In the genomic region with DNA sequence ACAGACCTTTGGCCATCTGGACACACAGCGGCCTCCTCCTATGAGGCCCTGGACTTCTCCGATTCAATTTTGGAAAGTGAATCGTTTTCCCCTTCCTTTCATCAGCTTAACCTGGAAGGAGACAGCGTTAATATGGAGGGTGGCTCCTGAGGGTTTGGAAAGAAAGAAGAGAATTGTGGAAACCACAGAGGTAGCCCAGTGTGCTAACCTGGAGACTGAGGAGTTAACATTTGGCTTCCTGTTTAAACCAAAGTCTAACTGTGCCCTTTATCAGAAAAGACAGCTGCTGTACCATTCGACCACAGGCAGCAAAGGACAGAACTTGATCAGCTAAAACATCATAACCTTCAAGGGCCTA, we compare ENCODE assay signal across 8 cellular contexts. TPM values are rescaled to one million over a fixed set of nuclear protein-coding genes. Genes with fewer than 3 reads are reported as not detected.
DNase-seq lines count a peak whose midpoint lies in the region; ATAC-seq, FAIRE-seq and TF ChIP-seq lines count a peak whose summit lies in the region.

No MANE protein-coding gene starts in this region.

- no peak for FAIRE-seq in D721Med (lab: Jason Lieb, UNC)

- H3K9ac ChIP-seq in BLaER1: peak overlapping the region; percentile 89

- H3K4me3 ChIP-seq in BLaER1: peak overlapping the region; percentile 83
- H3K4me3 ChIP-seq in heart left ventricle: peak overlapping the region; percentile 53 to 98 (median 84)

- H3K4me1 ChIP-seq in BLaER1 (peaks cover 15% of the 10 kb centered on the region), heart left ventricle (peaks cover 0 to 17% (median 7%) of the 10 kb centered on the region in 12 donors)

- POLR2A ChIA-PET in WTC11 (lab: Charles Lee): interaction anchor here (1.0 to 1.5 kb wide), 2 partner anchors 84 to 297 kb away, joined by 3 to 4 read pairs; partner anchors contain the start of genes KIF27 and UBQLN1

- WGBS in heart left ventricle, 4 donors: 2 to 7% (median 6%) methylated on average over 5 of the region's 5 CpGs

- no peak overlapping the region for H3K27ac Mint-ChIP-seq in WTC11

- intact Hi-C loops in heart left ventricle (cut with DNase I): loop anchor here in 9 of 10 donors (2.0 to 10.0 kb wide), 7 partner anchors 81 to 301 kb away; partner anchors contain the start of genes UBQLN1 (in 4 of the 9) and KIF27 (in 1 of the 9)
- intact Hi-C loops in sciatic nerve (cut with DNase I): no loop called here

- H3K27ac ChIP-seq in BLaER1 (peak overlapping the region; percentile 98), heart left ventricle (peak overlapping the region; percentile 75 to 95 (median 90))

- H3K27me3 Mint-ChIP-seq in WTC11 (ENCODE audit: low read depth): peaks cover 8% of the 10 kb centered on the region

- H4K20me1 ChIP-seq in BLaER1: no peaks in the 10 kb centered on the region

- H3K4me1 Mint-ChIP-seq in WTC11: peaks cover 17% of the 10 kb centered on the region

- H3K4me3 Mint-ChIP-seq in WTC11: peak overlapping the region; percentile 80

- ATAC-seq in GM19324 (IDR thresholded peaks at IDR 0.05; ENCODE audit: low FRiP score, unreplicated experiment) (peak; percentile 21), HG03378 (IDR thresholded peaks at IDR 0.05; ENCODE audit: unreplicated experiment) (peak; percentile 35), WTC11 (no peak; the same call in 1 of the 2 replicates), heart left ventricle (peak in 1 of 4 donors; percentile 5), sciatic nerve (peak; percentile 11)

- H3K4me2 ChIP-seq in BLaER1: peak overlapping the region; percentile 86

- no peaks in the 10 kb centered on the region for H3K9me3 Mint-ChIP-seq in WTC11

- H3K27me3 ChIP-seq in BLaER1 (no peaks in the 10 kb centered on the region), heart left ventricle (peaks cover 0 to 4% (median 0%) of the 10 kb centered on the region in 9 donors)

- DNase-seq in WTC11 (ENCODE audit: low spot score) (no peak), heart left ventricle (no peak), sciatic nerve (ENCODE audit: low spot score) (no peak), D721Med (ENCODE audit: insufficient read length, low spot score) (no peak), dedifferentiated amniotic fluid mesenchymal stem cell (ENCODE audit: extremely low spot score) (no peak)

- TF ChIP-seq POLR2A in heart left ventricle (IDR thresholded peaks at IDR 0.05): no peak

- TF ChIP-seq CTCF in WTC11 (IDR thresholded peaks at IDR 0.05) (no peak), heart left ventricle (IDR thresholded peaks at IDR 0.05) (no peak), D721Med (IDR thresholded peaks at IDR 0.05; ENCODE audit: insufficient read depth, missing control alignments) (no peak)

- CTCF ChIA-PET in WTC11 (lab: Charles Lee): interaction anchor here (0.7 to 2.1 kb wide), 5 partner anchors 21 to 404 kb away, joined by 3 to 15 read pairs (median 4); no protein-coding TSS in a partner anchor

- H3K36me3 ChIP-seq in BLaER1 (peaks cover 22% of the 10 kb centered on the region), heart left ventricle (peaks cover 0 to 24% (median 4%) of the 10 kb centered on the region in 9 donors)

- H3K36me3 Mint-ChIP-seq in WTC11: no peaks in the 10 kb centered on the region

- H3K9me3 ChIP-seq in BLaER1 (no peaks in the 10 kb centered on the region), heart left ventricle (no peaks in the 10 kb centered on the region)

TF ChIP-seq in WTC11, 78 proteins besides CTCF, POLR2A, EP300 and RAD21 (continues in another document):
- TF ChIP-seq ZNF317 (CRISPR knock-in tag; IDR thresholded peaks at IDR 0.05; ENCODE audit: borderline replicate concordance, low read depth) (no peak), FOXP1 (CRISPR knock-in tag; IDR thresholded peaks at IDR 0.05; ENCODE audit: borderline replicate concordance) (no peak), KAT7 (CRISPR knock-in tag; IDR thresholded peaks at IDR 0.05; ENCODE audit: borderline replicate concordance) (no peak), MXD4 (CRISPR knock-in tag; IDR thresholded peaks at IDR 0.05; ENCODE audit: borderline replicate concordance) (no peak), HMGA2 (CRISPR knock-in tag; IDR thresholded peaks at IDR 0.05) (no peak), RORB (CRISPR knock-in tag; IDR thresholded peaks at IDR 0.05) (no peak), E2F5 (CRISPR knock-in tag; IDR thresholded peaks at IDR 0.05) (no peak), TEAD1 (CRISPR knock-in tag; IDR thresholded peaks at IDR 0.05) (no peak), ZNF532 (CRISPR knock-in tag; IDR thresholded peaks at IDR 0.05; ENCODE audit: borderline replicate concordance) (no peak), OVOL2 (CRISPR knock-in tag; IDR thresholded peaks at IDR 0.05; ENCODE audit: borderline replicate concordance) (no peak), FOXK1 (CRISPR knock-in tag; IDR thresholded peaks at IDR 0.05) (no peak)
- TF ChIP-seq, protein P1, sequence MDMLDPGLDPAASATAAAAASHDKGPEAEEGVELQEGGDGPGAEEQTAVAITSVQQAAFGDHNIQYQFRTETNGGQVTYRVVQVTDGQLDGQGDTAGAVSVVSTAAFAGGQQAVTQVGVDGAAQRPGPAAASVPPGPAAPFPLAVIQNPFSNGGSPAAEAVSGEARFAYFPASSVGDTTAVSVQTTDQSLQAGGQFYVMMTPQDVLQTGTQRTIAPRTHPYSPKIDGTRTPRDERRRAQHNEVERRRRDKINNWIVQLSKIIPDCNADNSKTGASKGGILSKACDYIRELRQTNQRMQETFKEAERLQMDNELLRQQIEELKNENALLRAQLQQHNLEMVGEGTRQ (CRISPR knock-in tag; IDR thresholded peaks at IDR 0.05): no peak
- TF ChIP-seq, protein P2, sequence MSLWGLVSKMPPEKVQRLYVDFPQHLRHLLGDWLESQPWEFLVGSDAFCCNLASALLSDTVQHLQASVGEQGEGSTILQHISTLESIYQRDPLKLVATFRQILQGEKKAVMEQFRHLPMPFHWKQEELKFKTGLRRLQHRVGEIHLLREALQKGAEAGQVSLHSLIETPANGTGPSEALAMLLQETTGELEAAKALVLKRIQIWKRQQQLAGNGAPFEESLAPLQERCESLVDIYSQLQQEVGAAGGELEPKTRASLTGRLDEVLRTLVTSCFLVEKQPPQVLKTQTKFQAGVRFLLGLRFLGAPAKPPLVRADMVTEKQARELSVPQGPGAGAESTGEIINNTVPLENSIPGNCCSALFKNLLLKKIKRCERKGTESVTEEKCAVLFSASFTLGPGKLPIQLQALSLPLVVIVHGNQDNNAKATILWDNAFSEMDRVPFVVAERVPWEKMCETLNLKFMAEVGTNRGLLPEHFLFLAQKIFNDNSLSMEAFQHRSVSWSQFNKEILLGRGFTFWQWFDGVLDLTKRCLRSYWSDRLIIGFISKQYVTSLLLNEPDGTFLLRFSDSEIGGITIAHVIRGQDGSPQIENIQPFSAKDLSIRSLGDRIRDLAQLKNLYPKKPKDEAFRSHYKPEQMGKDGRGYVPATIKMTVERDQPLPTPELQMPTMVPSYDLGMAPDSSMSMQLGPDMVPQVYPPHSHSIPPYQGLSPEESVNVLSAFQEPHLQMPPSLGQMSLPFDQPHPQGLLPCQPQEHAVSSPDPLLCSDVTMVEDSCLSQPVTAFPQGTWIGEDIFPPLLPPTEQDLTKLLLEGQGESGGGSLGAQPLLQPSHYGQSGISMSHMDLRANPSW (CRISPR knock-in tag; conservative IDR thresholded peaks at IDR 0.05; ENCODE audit: low read depth): no peak

RNA-seq across cellular contexts. Expression of gene IDNK, which starts 0.7 kb away (rescaled TPM):
- total RNA-seq in WTC11 (2021) (0.50 to 0.78 TPM (median 0.69 TPM) in 3 replicates), heart left ventricle (1 to 10 TPM in 8 of 9 donors, under 1 TPM in 1; 0.69 to 6.9 (median 5.0) TPM), sciatic nerve (7.8 TPM)
- 1 to 10 TPM; 2.6 to 4.2 TPM for polyA plus RNA-seq in heart left ventricle
